ENCODE assay signal across 27 cellular contexts in genomic region chr14:33776871-33777270, GRCh38.
"Had no signal": no experiment of that assay in that cellular context is flagged by ENCODE, and none has a peak within 500 bp of the region (broad histone marks: within the 10 kb centered on the region; RNA-seq: fewer than 3 reads in every experiment).

No MANE protein-coding gene starts in this region.

- H3K36me3 Mint-ChIP-seq: activated naive CD8-positive, alpha-beta T cell treated with anti-CD3 and anti-CD28 coated beads for 36 hours had no signal

- H2AFZ ChIP-seq: PC-9 had no signal

- H3K27ac ChIP-seq: ascending aorta, cardiac muscle cell, PC-9, SJCRH30, SK-N-MC, WERI-Rb-1 had no signal

- H3K27me3 ChIP-seq: ascending aorta, cardiac muscle cell, SJCRH30 had no signal

- DNase-seq: activated CD4-positive, alpha-beta T cell treated with anti-CD3 and anti-CD28 coated beads, Interleukin-2, amount 50 U/mL, for 4 hours; activated CD8-positive, alpha-beta T cell treated with anti-CD3 and anti-CD28 coated beads for 36 hours; activated effector memory CD4-positive, alpha-beta T cell treated with anti-CD3 and anti-CD28 coated beads, Interleukin-2, amount 50 U/mL, for 16 hours; activated naive CD4-positive, alpha-beta T cell; activated naive CD4-positive, alpha-beta T cell treated with anti-CD3 and anti-CD28 coated beads, Interleukin-2, amount 50 U/mL, for 16 hours; activated naive CD8-positive, alpha-beta T cell treated with anti-CD3 and anti-CD28 coated beads for 36 hours; activated T-cell treated with anti-CD3 and anti-CD28 coated beads, Interleukin-2, amount 50 U/mL, for 1 hour; activated T-cell treated with anti-CD3 and anti-CD28 coated beads, Interleukin-2, amount 50 U/mL, for 72 hours; amniotic stem cell; NCI-H1105 treated with DMSO at 0.1 percent for 48 hours; NCI-H1436; NCI-H1694; NCI-H1930; NCI-H2081 treated with DMSO at 0.1 percent for 48 hours; NCI-H345; NCI-H524 treated with DMSO at 0.1 percent for 48 hours; PC-9; SHP77; T1000; WERI-Rb-1 had no signal

- H3K27ac Mint-ChIP-seq: activated CD4-positive, alpha-beta T cell treated with anti-CD3 and anti-CD28 coated beads, Interleukin-2, amount 10 ng/mL, durations not matched to agents 24 days and 14 days; activated CD8-positive, alpha-beta T cell treated with anti-CD3 and anti-CD28 coated beads for 36 hours; activated naive CD8-positive, alpha-beta T cell treated with anti-CD3 and anti-CD28 coated beads for 36 hours; activated T-cell treated with anti-CD3 and anti-CD28 coated beads, Interleukin-2, amount 50 U/mL, for 72 hours; activated T-helper 17 cell treated with anti-CD3 and anti-CD28 coated beads, Interleukin-2, amount 50 U/mL, for 72 hours had no signal

- H3K36me3 ChIP-seq: ascending aorta, cardiac muscle cell, SJCRH30, WERI-Rb-1 had no signal

- H3K4me3 Mint-ChIP-seq: activated CD4-positive, alpha-beta T cell treated with anti-CD3 and anti-CD28 coated beads, Interleukin-2, amount 10 ng/mL, durations not matched to agents 24 days and 14 days; activated CD8-positive, alpha-beta T cell treated with anti-CD3 and anti-CD28 coated beads for 36 hours; activated naive CD8-positive, alpha-beta T cell treated with anti-CD3 and anti-CD28 coated beads for 36 hours; activated T-cell treated with anti-CD3 and anti-CD28 coated beads, Interleukin-2, amount 50 U/mL, for 72 hours; activated T-helper 17 cell treated with anti-CD3 and anti-CD28 coated beads, Interleukin-2, amount 50 U/mL, for 72 hours had no signal

- H3K9me3 Mint-ChIP-seq: activated CD4-positive, alpha-beta T cell treated with anti-CD3 and anti-CD28 coated beads, Interleukin-2, amount 10 ng/mL, durations not matched to agents 24 days and 14 days; activated CD8-positive, alpha-beta T cell treated with anti-CD3 and anti-CD28 coated beads for 36 hours; activated naive CD8-positive, alpha-beta T cell treated with anti-CD3 and anti-CD28 coated beads for 36 hours; activated T-cell treated with anti-CD3 and anti-CD28 coated beads, Interleukin-2, amount 50 U/mL, for 72 hours; activated T-helper 17 cell treated with anti-CD3 and anti-CD28 coated beads, Interleukin-2, amount 50 U/mL, for 72 hours had no signal

- H3K4me3 ChIP-seq: ascending aorta, cardiac muscle cell, K562, PC-9, SJCRH30, SK-N-MC had no signal

- H3K9me3 ChIP-seq: ascending aorta, SJCRH30 had no signal

- H3K4me1 ChIP-seq: ascending aorta had no signal

- H3K27me3 Mint-ChIP-seq: activated CD8-positive, alpha-beta T cell treated with anti-CD3 and anti-CD28 coated beads for 36 hours had no signal

- H3K4me2 ChIP-seq: PC-9 had no signal

- H3K4me1 Mint-ChIP-seq: activated CD4-positive, alpha-beta T cell treated with anti-CD3 and anti-CD28 coated beads, Interleukin-2, amount 10 ng/mL, durations not matched to agents 24 days and 14 days; activated naive CD8-positive, alpha-beta T cell treated with anti-CD3 and anti-CD28 coated beads for 36 hours; activated T-helper 17 cell treated with anti-CD3 and anti-CD28 coated beads, Interleukin-2, amount 50 U/mL, for 72 hours had no signal
